In genomic region chr12:21438643-21439042, GRCh38 we compare ENCODE assay signal across 8 cellular contexts. TPM values are rescaled to one million over a fixed set of nuclear protein-coding genes. Genes with fewer than 3 reads are reported as not detected.
A peak's percentile ranks its signal among the peaks of the same experiment; 100 is the strongest.
DNase-seq lines count a peak whose midpoint lies in the region; ATAC-seq and TF ChIP-seq lines count a peak whose summit lies in the region.

No MANE protein-coding gene starts in this region.

- H3K9me3 ChIP-seq in SK-N-MC (ENCODE audit: low read depth, low read length) = no peaks in the 10 kb centered on the region
- H3K9me3 ChIP-seq in vagina = no peaks in the 10 kb centered on the region

- DNase-seq in NCI-H2196 (lab: John Stamatoyannopoulos, UW; ENCODE audit: unreplicated experiment) = peak; percentile 20
- DNase-seq in NCI-H2196 treated with DMSO at 0.1 percent for 48 hours (lab: John Stamatoyannopoulos, UW; ENCODE audit: unreplicated experiment) = no peak
- no peak for DNase-seq in SK-N-MC (ENCODE audit: low read depth, low spot score)
- peak; percentile 8 for DNase-seq in fibroblast of pulmonary artery (ENCODE audit: low read depth)
- no peak for DNase-seq in vagina (ENCODE audit: extremely low spot score in 2 of 2)
- no peak for DNase-seq in middle frontal gyrus (ENCODE audit: extremely low spot score, low spot score)

- no peaks in the 10 kb centered on the region for H3K27me3 ChIP-seq in vagina

- peak overlapping the region; percentile 90 for H3K9ac ChIP-seq in SK-N-MC (ENCODE audit: insufficient read length)

- TF ChIP-seq CTCF in fibroblast of pulmonary artery (IDR thresholded peaks at IDR 0.05; ENCODE audit: low read length, missing control alignments) (no peak), vagina (IDR thresholded peaks at IDR 0.05) (no peak)

- peaks cover 16% of the 10 kb centered on the region; the same call in 1 of the 2 replicates for H3K36me3 ChIP-seq in SK-N-MC (ENCODE audit: insufficient read depth, low read length)
- H3K36me3 ChIP-seq in vagina = no peaks in the 10 kb centered on the region

- no peak for TF ChIP-seq POLR2A in vagina (IDR thresholded peaks at IDR 0.05)

- H3K27ac ChIP-seq in SK-N-MC (peak overlapping the region; percentile 87), skin epidermis (peak overlapping the region in 7 of 21 experiments; percentile 28 to 91 (median 87)), vagina (no peak overlapping the region)

- H3K4me3 ChIP-seq in SK-N-MC (peak overlapping the region; percentile 79), fibroblast of pulmonary artery (replicated peaks; ENCODE audit: low read depth, low read length) (peak overlapping the region; percentile 96), skin epidermis (peak overlapping the region in 5 of 7 experiments; percentile 47 to 68 (median 59)), vagina (peak overlapping the region in 1 of 2 donors; percentile 78)

- no peak for ATAC-seq in HG03520 (IDR thresholded peaks at IDR 0.05; ENCODE audit: unreplicated experiment)

- H3K4me1 ChIP-seq in vagina = peaks cover 22% of the 10 kb centered on the region

- intact Hi-C loops in vagina (cut with DNase I) = no loop called here

RNA-seq across cellular contexts. Expression of gene PYROXD1, which starts 1.2 kb away (rescaled TPM):
- 13.5 TPM for total RNA-seq in vagina

Comparison
In these comparisons a context has a peak if more than half of its experiments do, and no peak if none do; other contexts are left out.
1. DNase-seq: peak in NCI-H2196 (single experiment) and fibroblast of pulmonary artery (single experiment); none in NCI-H2196 treated with DMSO at 0.1 percent for 48 hours (single experiment), SK-N-MC (single experiment), vagina (0 of 2) and middle frontal gyrus (single experiment).